In the genomic region with DNA sequence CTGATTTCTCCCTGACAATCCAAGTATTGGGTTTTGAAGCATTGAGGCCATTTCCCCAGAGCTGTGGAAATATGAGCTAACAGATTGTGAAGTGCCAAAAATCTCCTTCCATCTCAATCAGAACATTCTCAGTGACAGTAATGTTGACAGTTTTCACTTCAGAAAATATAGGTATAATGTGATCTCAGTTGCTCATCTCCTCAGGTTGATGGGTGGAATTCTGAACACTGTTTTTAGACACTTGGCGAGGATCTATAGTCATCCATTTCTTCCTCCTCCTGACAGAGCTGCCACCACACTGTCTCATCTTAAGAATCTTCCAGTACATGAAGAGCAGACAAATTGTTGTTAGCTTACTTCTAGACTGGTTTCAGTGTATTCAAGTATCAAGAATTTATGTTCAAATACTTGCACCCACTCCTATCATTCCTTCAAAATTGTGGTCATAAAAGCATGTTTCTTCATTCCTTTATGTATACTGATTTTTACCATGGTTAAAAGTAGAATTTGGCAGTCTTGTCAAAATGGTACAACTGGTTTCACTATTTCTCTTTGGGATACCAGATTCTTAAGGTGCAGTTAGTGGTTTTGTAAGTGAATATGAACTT, we compare ENCODE assay signal across 26 cellular contexts.
"Had no signal": no experiment of that assay in that cellular context is flagged by ENCODE, and none has a peak within 500 bp of the region (broad histone marks: within the 10 kb centered on the region; RNA-seq: fewer than 3 reads in every experiment).

No MANE protein-coding gene starts in this region.

- H2AFZ ChIP-seq: hepatocyte had no signal

- ATAC-seq: effector memory CD8-positive, alpha-beta T cell; left lobe of liver; mucosa of descending colon; naive thymus-derived CD4-positive, alpha-beta T cell; sciatic nerve; stimulated activated effector memory CD8-positive, alpha-beta T cell treated with anti-CD3 and anti-CD28 coated beads, Interleukin-12 subunit alpha, Interleukin-12 subunit beta, amount 100 ng/mL, for 72 hours; upper lobe of right lung had no signal

- H3K27ac ChIP-seq: esophagus squamous epithelium, hepatocyte, prostate gland, right atrium auricular region, thoracic aorta, transverse colon, upper lobe of right lung, uterus had no signal

- DNase-seq: cortex of kidney; effector memory CD8-positive, alpha-beta T cell; erythroblast; esophagus squamous epithelium; head of caudate nucleus; kidney; mucosa of descending colon; naive thymus-derived CD4-positive, alpha-beta T cell; nucleus accumbens; stimulated activated CD4-positive, alpha-beta T cell treated with anti-CD3 and anti-CD28 coated beads, Interleukin-2, amount 100 ng/mL, for 24 hours; stimulated activated CD4-positive, alpha-beta T cell treated with anti-CD3 and anti-CD28 coated beads, Interleukin-4, amount 100 ng/mL, for 24 hours; transverse colon; upper lobe of right lung; uterus had no signal

- H3K9me3 ChIP-seq: esophagus squamous epithelium, mucosa of descending colon, prostate gland, right atrium auricular region, thoracic aorta, transverse colon, upper lobe of right lung, uterus had no signal

- H3K4me1 Mint-ChIP-seq: memory B cell; naive thymus-derived CD4-positive, alpha-beta T cell; nephron; stimulated activated effector memory CD8-positive, alpha-beta T cell treated with anti-CD3 and anti-CD28 coated beads, Interleukin-12 subunit alpha, Interleukin-12 subunit beta, amount 100 ng/mL, for 72 hours had no signal

- H3K4me3 Mint-ChIP-seq: effector memory CD8-positive, alpha-beta T cell; memory B cell; mesothelial cell of epicardium; naive thymus-derived CD4-positive, alpha-beta T cell; nephron; stimulated activated effector memory CD8-positive, alpha-beta T cell treated with anti-CD3 and anti-CD28 coated beads, Interleukin-12 subunit alpha, Interleukin-12 subunit beta, amount 100 ng/mL, for 72 hours; stimulated activated naive CD8-positive, alpha-beta T cell treated with anti-CD3 and anti-CD28 coated beads, Interleukin-15, Interleukin-2, amounts not matched to agents 100 ng/mL and 50 ng/mL, for 24 hours had no signal

- H3K36me3 ChIP-seq: esophagus squamous epithelium, prostate gland, right atrium auricular region, thoracic aorta, transverse colon, upper lobe of right lung, uterus had no signal

- H3K27ac Mint-ChIP-seq: effector memory CD8-positive, alpha-beta T cell; memory B cell; mesothelial cell of epicardium; naive thymus-derived CD4-positive, alpha-beta T cell; nephron; stimulated activated effector memory CD8-positive, alpha-beta T cell treated with anti-CD3 and anti-CD28 coated beads, Interleukin-12 subunit alpha, Interleukin-12 subunit beta, amount 100 ng/mL, for 72 hours; stimulated activated naive CD8-positive, alpha-beta T cell treated with anti-CD3 and anti-CD28 coated beads, Interleukin-15, Interleukin-2, amounts not matched to agents 100 ng/mL and 50 ng/mL, for 24 hours had no signal

- H3K27me3 Mint-ChIP-seq: memory B cell had no signal

- H3K79me2 ChIP-seq: hepatocyte had no signal

- H3K4me1 ChIP-seq: esophagus squamous epithelium, prostate gland, right atrium auricular region, transverse colon, upper lobe of right lung, uterus had no signal

- H3K9me3 Mint-ChIP-seq: effector memory CD8-positive, alpha-beta T cell; memory B cell; stimulated activated effector memory CD8-positive, alpha-beta T cell treated with anti-CD3 and anti-CD28 coated beads, Interleukin-12 subunit alpha, Interleukin-12 subunit beta, amount 100 ng/mL, for 72 hours had no signal

- H3K36me3 Mint-ChIP-seq: memory B cell; mesothelial cell of epicardium; stimulated activated effector memory CD8-positive, alpha-beta T cell treated with anti-CD3 and anti-CD28 coated beads, Interleukin-12 subunit alpha, Interleukin-12 subunit beta, amount 100 ng/mL, for 72 hours had no signal

- H3K4me3 ChIP-seq: esophagus squamous epithelium, hepatocyte, lung, mucosa of descending colon, prostate gland, right atrium auricular region, thoracic aorta, transverse colon, upper lobe of right lung, uterus had no signal

- H3K27me3 ChIP-seq: esophagus squamous epithelium, hepatocyte, right atrium auricular region, transverse colon, upper lobe of right lung, uterus had no signal

- H3K4me2 ChIP-seq: hepatocyte had no signal
